ENCODE assay signal across 17 cellular contexts in the genomic region with DNA sequence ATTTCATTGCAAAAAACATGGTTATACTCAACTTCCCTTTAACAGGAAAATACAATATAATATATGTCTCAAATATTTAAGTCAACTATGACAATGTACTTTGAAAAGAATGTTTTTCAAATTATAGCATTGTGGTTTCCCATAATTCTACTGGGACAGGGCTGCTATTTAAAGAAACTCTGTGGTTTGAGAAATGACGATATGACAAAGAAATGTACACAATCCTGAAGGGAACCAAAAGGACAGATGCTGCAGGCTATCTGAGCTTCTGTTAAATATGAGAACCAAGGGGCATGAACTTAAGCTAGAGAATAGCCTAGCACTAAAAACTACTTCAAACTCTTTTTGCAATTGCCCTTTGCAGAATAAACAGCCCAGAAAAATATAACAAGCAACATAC.
DNase-seq lines count a peak whose midpoint lies in the region; ATAC-seq, FAIRE-seq and TF ChIP-seq lines count a peak whose summit lies in the region.
"Had no signal": no experiment of that assay in that cellular context is flagged by ENCODE, and none has a peak within 500 bp of the region (broad histone marks: within the 10 kb centered on the region; RNA-seq: fewer than 3 reads in every experiment).

No MANE protein-coding gene starts in this region.

- H3K36me3 Mint-ChIP-seq in activated T-helper 17 cell treated with anti-CD3 and anti-CD28 coated beads, Interleukin-2, amount 50 U/mL, for 72 hours (ENCODE audit: low read depth), result no peaks in the 10 kb centered on the region
- H3K36me3 Mint-ChIP-seq: activated naive CD4-positive, alpha-beta T cell treated with anti-CD3 and anti-CD28 coated beads, Interleukin-2, amount 10 ng/mL, durations not matched to agents 7 days and 5 days had no signal

- no peak for ATAC-seq in stimulated activated naive CD8-positive, alpha-beta T cell treated with anti-CD3 and anti-CD28 coated beads, Interleukin-15, amount 100 ng/mL, for 72 hours
- no peak for ATAC-seq in GM21390 (IDR thresholded peaks at IDR 0.05; ENCODE audit: unreplicated experiment)
- ATAC-seq in activated T-helper 17 cell treated with anti-CD3 and anti-CD28 coated beads, Interleukin-2, amount 50 U/mL, for 72 hours (replicated peaks), result no peak
- ATAC-seq: heart left ventricle, left lobe of liver, upper lobe of right lung had no signal

- FAIRE-seq in urothelium cell line (lab: Jason Lieb, UNC), result no peak

- no peaks in the 10 kb centered on the region for H3K27me3 Mint-ChIP-seq in stimulated activated naive CD8-positive, alpha-beta T cell treated with anti-CD3 and anti-CD28 coated beads, Interleukin-15, amount 100 ng/mL, for 72 hours
- no peaks in the 10 kb centered on the region for H3K27me3 Mint-ChIP-seq in activated T-helper 17 cell treated with anti-CD3 and anti-CD28 coated beads, Interleukin-2, amount 50 U/mL, for 72 hours
- H3K27me3 Mint-ChIP-seq: activated naive CD4-positive, alpha-beta T cell treated with anti-CD3 and anti-CD28 coated beads, Interleukin-2, amount 10 ng/mL, durations not matched to agents 7 days and 5 days had no signal

- TF ChIP-seq CTCF in fibroblast of the aortic adventitia (IDR thresholded peaks at IDR 0.05; ENCODE audit: insufficient read depth, low read length), result no peak

- no peak overlapping the region for H3K4me3 Mint-ChIP-seq in stimulated activated naive CD8-positive, alpha-beta T cell treated with anti-CD3 and anti-CD28 coated beads, Interleukin-15, amount 100 ng/mL, for 72 hours
- H3K4me3 Mint-ChIP-seq in activated T-helper 17 cell treated with anti-CD3 and anti-CD28 coated beads, Interleukin-2, amount 50 U/mL, for 72 hours, result no peak overlapping the region
- H3K4me3 Mint-ChIP-seq: activated naive CD4-positive, alpha-beta T cell treated with anti-CD3 and anti-CD28 coated beads, Interleukin-2, amount 10 ng/mL, durations not matched to agents 7 days and 5 days; nephron had no signal

- H3K9me3 Mint-ChIP-seq in stimulated activated naive CD8-positive, alpha-beta T cell treated with anti-CD3 and anti-CD28 coated beads, Interleukin-15, amount 100 ng/mL, for 72 hours, result peaks cover 5 to 9% of the 10 kb centered on the region in 2 donors
- peaks cover 7% of the 10 kb centered on the region for H3K9me3 Mint-ChIP-seq in activated T-helper 17 cell treated with anti-CD3 and anti-CD28 coated beads, Interleukin-2, amount 50 U/mL, for 72 hours

- H3K4me3 ChIP-seq in fibroblast of the aortic adventitia (ENCODE audit: low read depth, low read length), result no peak overlapping the region
- H3K4me3 ChIP-seq: HAP-1, heart left ventricle, upper lobe of right lung had no signal

- H3K4me1 Mint-ChIP-seq in stimulated activated naive CD8-positive, alpha-beta T cell treated with anti-CD3 and anti-CD28 coated beads, Interleukin-15, amount 100 ng/mL, for 72 hours, result no peaks in the 10 kb centered on the region
- no peaks in the 10 kb centered on the region for H3K4me1 Mint-ChIP-seq in activated T-helper 17 cell treated with anti-CD3 and anti-CD28 coated beads, Interleukin-2, amount 50 U/mL, for 72 hours
- H3K4me1 Mint-ChIP-seq: activated naive CD4-positive, alpha-beta T cell treated with anti-CD3 and anti-CD28 coated beads, Interleukin-2, amount 10 ng/mL, durations not matched to agents 7 days and 5 days had no signal

- in situ Hi-C loops in SK-MEL-5 (cut with HindIII; ENCODE audit: low pct_unique_long_range_greater_than_20kb, low sequenced_read_pairs), result no loop called here

- DNase-seq in SIG-M5 treated with dmso at 0.1 percent for 504 hours (lab: John Stamatoyannopoulos, UW; ENCODE audit: unreplicated experiment) (peak; percentile 4), SIG-M5 (lab: John Stamatoyannopoulos, UW) (no peak), SK-MEL-5 (ENCODE audit: low read depth, low spot score) (peak; percentile 26), fibroblast of the aortic adventitia (ENCODE audit: low read depth) (peak; percentile 16), urothelium cell line (ENCODE audit: low spot score) (peak; percentile 29)
- no peak for DNase-seq in stimulated activated naive CD8-positive, alpha-beta T cell treated with anti-CD3 and anti-CD28 coated beads, Interleukin-15, amount 100 ng/mL, for 72 hours
- DNase-seq: activated naive CD4-positive, alpha-beta T cell treated with anti-CD3 and anti-CD28 coated beads, Interleukin-2, amount 10 ng/mL, durations not matched to agents 7 days and 5 days; heart left ventricle; KBM-7; stimulated activated CD4-positive, alpha-beta T cell treated with anti-CD3 and anti-CD28 coated beads, Interleukin-12 subunit alpha, Interleukin-12 subunit beta, amount 100 ng/mL, for 4 hours; T-helper 9 cell; upper lobe of right lung had no signal

- no peak overlapping the region for H3K27ac Mint-ChIP-seq in stimulated activated naive CD8-positive, alpha-beta T cell treated with anti-CD3 and anti-CD28 coated beads, Interleukin-15, amount 100 ng/mL, for 72 hours
- H3K27ac Mint-ChIP-seq in activated T-helper 17 cell treated with anti-CD3 and anti-CD28 coated beads, Interleukin-2, amount 50 U/mL, for 72 hours, result no peak overlapping the region
- H3K27ac Mint-ChIP-seq: activated naive CD4-positive, alpha-beta T cell treated with anti-CD3 and anti-CD28 coated beads, Interleukin-2, amount 10 ng/mL, durations not matched to agents 7 days and 5 days; nephron had no signal

Comparison
In these comparisons a context has a peak if more than half of its experiments do, and no peak if none do; other contexts are left out.
1. DNase-seq: peak in SIG-M5 treated with dmso at 0.1 percent for 504 hours (single experiment), SK-MEL-5 (single experiment), fibroblast of the aortic adventitia (single experiment) and urothelium cell line (single experiment); none in SIG-M5 (single experiment) and stimulated activated naive CD8-positive, alpha-beta T cell treated with anti-CD3 and anti-CD28 coated beads, Interleukin-15, amount 100 ng/mL, for 72 hours (0 of 2).